ENCODE assay signal across 9 cellular contexts in the genomic region with DNA sequence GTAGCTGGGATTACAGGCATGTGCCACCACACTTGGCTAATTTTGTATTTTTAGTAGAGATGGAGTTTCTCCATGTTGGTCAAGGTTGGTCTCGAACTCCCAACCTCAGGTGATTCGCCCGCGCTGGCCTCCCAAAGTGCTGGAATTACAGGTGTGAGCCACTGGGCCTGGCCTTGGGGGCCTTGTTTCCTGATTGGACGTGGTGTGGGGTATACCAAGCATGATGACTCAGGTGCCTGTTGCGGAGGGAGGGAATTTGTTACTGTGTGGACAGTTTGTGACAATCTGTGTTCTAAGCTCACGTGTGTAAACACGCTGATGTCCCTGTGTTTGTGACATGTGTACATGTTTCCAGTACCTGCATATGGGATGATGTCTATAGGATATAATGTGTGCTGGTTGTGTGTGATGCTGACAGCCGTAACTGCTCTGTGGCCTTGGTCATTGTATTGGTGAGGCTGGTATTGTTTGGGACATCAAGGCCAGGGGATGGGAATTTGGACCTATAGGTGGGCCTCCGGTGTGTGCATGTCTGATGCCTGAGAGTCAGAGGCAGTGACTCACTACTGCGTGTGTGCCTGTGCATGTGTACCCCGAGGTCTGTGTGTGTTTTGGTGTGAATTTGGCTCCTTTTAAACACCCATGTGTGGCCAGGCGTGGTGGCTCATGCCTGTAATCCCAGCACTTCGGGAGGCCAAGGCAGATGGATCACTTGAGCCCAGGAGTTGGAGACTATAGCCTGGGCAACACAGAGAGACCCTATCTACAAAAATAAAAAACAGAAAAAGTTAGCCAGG. TPM values are rescaled to one million over a fixed set of nuclear protein-coding genes. Genes with fewer than 3 reads are reported as not detected.
DNase-seq lines count a peak whose midpoint lies in the region; ATAC-seq and TF ChIP-seq lines count a peak whose summit lies in the region.
"Had no signal": no experiment of that assay in that cellular context is flagged by ENCODE, and none has a peak within 500 bp of the region (broad histone marks: within the 10 kb centered on the region; RNA-seq: fewer than 3 reads in every experiment).

No MANE protein-coding gene starts in this region.

- H3K9me3 Mint-ChIP-seq in activated CD4-positive, alpha-beta T cell treated with anti-CD3 and anti-CD28 coated beads, Interleukin-2, amount 10 ng/mL, durations not matched to agents 7 days and 5 days = no peaks in the 10 kb centered on the region

- H3K4me1 ChIP-seq in adrenal gland (replicated peaks in 1 of 2) (peaks cover 31 to 34% of the 10 kb centered on the region in 2 donors), mesenchymal stem cell (ENCODE audit: control insufficient read depth, insufficient read depth, low read depth, low read length) (peaks cover 26% of the 10 kb centered on the region), tibial artery (peaks cover 0 to 50% (median 35%) of the 10 kb centered on the region in 4 donors)

- DNase-seq in activated CD4-positive, alpha-beta T cell treated with anti-CD3 and anti-CD28 coated beads, Interleukin-2, amount 10 ng/mL, durations not matched to agents 7 days and 5 days = no peak
- DNase-seq in activated CD4-positive, alpha-beta T cell treated with anti-CD3 and anti-CD28 coated beads for 1 hour = no peak
- DNase-seq in adrenal gland (no peak), mesenchymal stem cell (no peak), tibial artery (no peak), NCI-H1930 (lab: John Stamatoyannopoulos, UW) (no peak), GM19240 (ENCODE audit: insufficient read length, low spot score) (no peak)

- H2BK15ac ChIP-seq in mesenchymal stem cell (ENCODE audit: low read depth, poor library complexity, severe bottlenecking) = no peak overlapping the region

- H2AK5ac ChIP-seq in mesenchymal stem cell (ENCODE audit: low read length, severe bottlenecking) = peak overlapping the region; percentile 60

- H3K18ac ChIP-seq in mesenchymal stem cell (ENCODE audit: low read depth in 1 of 2, low read length in 2 of 2) = peak overlapping the region in 1 of 2 experiments; percentile 55

- intact Hi-C loops in adrenal gland (cut with DNase I) = no loop called here
- intact Hi-C loops in tibial artery (cut with DNase I; ENCODE audit: low total_unique reads) = no loop called here

- H3K9me3 ChIP-seq in adrenal gland (replicated peaks in 1 of 3) (no peaks in the 10 kb centered on the region), mesenchymal stem cell (ENCODE audit: control insufficient read depth, low read length) (no peaks in the 10 kb centered on the region), tibial artery (no peaks in the 10 kb centered on the region)

- POLR2A ChIA-PET in activated CD4-positive, alpha-beta T cell treated with anti-CD3 and anti-CD28 coated beads, Interleukin-2, amount 10 ng/mL, durations not matched to agents 7 days and 5 days (lab: Charles Lee) = interaction anchor here (0.7 to 1.2 kb wide), 2 partner anchors 43 to 58 kb away, joined by 4 to 5 read pairs; no protein-coding TSS in a partner anchor

- peak overlapping the region in 1 of 2 experiments; percentile 27 for H3K4ac ChIP-seq in mesenchymal stem cell (ENCODE audit: low read depth in 1 of 2, low read length in 2 of 2)

- no peaks in the 10 kb centered on the region for H3K27me3 ChIP-seq in adrenal gland
- H3K27me3 ChIP-seq in mesenchymal stem cell (ENCODE audit: control insufficient read depth in 1 of 2, insufficient read depth in 1 of 2, low read length in 2 of 2) = no peaks in the 10 kb centered on the region
- no peaks in the 10 kb centered on the region for H3K27me3 ChIP-seq in tibial artery

- H3K4me3 ChIP-seq in adrenal gland = peak overlapping the region in 1 of 4 donors; percentile 54
- peak overlapping the region in 1 of 2 experiments; percentile 82 for H3K4me3 ChIP-seq in mesenchymal stem cell (ENCODE audit: insufficient read depth in 1 of 2, low read depth in 1 of 2, low read length in 2 of 2)
- H3K4me3 ChIP-seq in tibial artery = no peak overlapping the region

- H3K27ac Mint-ChIP-seq in activated CD4-positive, alpha-beta T cell treated with anti-CD3 and anti-CD28 coated beads, Interleukin-2, amount 10 ng/mL, durations not matched to agents 7 days and 5 days = peak overlapping the region; percentile 95

- H3K27ac ChIP-seq in adrenal gland (peak overlapping the region; percentile 41 to 94 (median 94)), mesenchymal stem cell (ENCODE audit: low read length, poor library complexity, severe bottlenecking) (peak overlapping the region; percentile 91), tibial artery (peak overlapping the region; percentile 97)

- peaks cover 43% of the 10 kb centered on the region for H3K4me1 Mint-ChIP-seq in activated CD4-positive, alpha-beta T cell treated with anti-CD3 and anti-CD28 coated beads, Interleukin-2, amount 10 ng/mL, durations not matched to agents 7 days and 5 days

- H3K36me3 ChIP-seq in adrenal gland (replicated peaks in 1 of 2) = peaks cover 0 to 10% of the 10 kb centered on the region in 2 donors
- peaks cover 26 to 34% of the 10 kb centered on the region in 2 experiments for H3K36me3 ChIP-seq in mesenchymal stem cell (ENCODE audit: control insufficient read depth in 1 of 2, insufficient read depth in 2 of 2, low read depth in 1 of 2, low read length in 2 of 2)
- H3K36me3 ChIP-seq in tibial artery = peaks cover 7 to 33% (median 10%) of the 10 kb centered on the region in 3 donors

- no peaks in the 10 kb centered on the region for H3K27me3 Mint-ChIP-seq in activated CD4-positive, alpha-beta T cell treated with anti-CD3 and anti-CD28 coated beads, Interleukin-2, amount 10 ng/mL, durations not matched to agents 7 days and 5 days

- no peak for ATAC-seq in HG02763 (IDR thresholded peaks at IDR 0.05; ENCODE audit: unreplicated experiment)

- peak overlapping the region; percentile 40 for H3K4me2 ChIP-seq in mesenchymal stem cell (ENCODE audit: low read length, poor library complexity, severe bottlenecking)

- peak overlapping the region in 1 of 2 experiments; percentile 64 for H3K14ac ChIP-seq in mesenchymal stem cell (ENCODE audit: low read length in 2 of 2)

- H4K8ac ChIP-seq in mesenchymal stem cell (ENCODE audit: low read length) = no peak overlapping the region

- H2BK12ac ChIP-seq in mesenchymal stem cell (ENCODE audit: low read length in 2 of 2) = peak overlapping the region in 1 of 2 experiments; percentile 88

- CTCF ChIA-PET in activated CD4-positive, alpha-beta T cell treated with anti-CD3 and anti-CD28 coated beads, Interleukin-2, amount 10 ng/mL, durations not matched to agents 7 days and 5 days (lab: Charles Lee) = interaction anchor here (0.5 to 4.5 kb wide), 6 partner anchors 9 to 256 kb away, joined by 3 to 22 read pairs (median 8); a partner anchor contains a TSS

- peak overlapping the region in 1 of 2 experiments; percentile 68 for H3K23ac ChIP-seq in mesenchymal stem cell (ENCODE audit: low read length in 2 of 2)

- H3K4me3 Mint-ChIP-seq in activated CD4-positive, alpha-beta T cell treated with anti-CD3 and anti-CD28 coated beads, Interleukin-2, amount 10 ng/mL, durations not matched to agents 7 days and 5 days = peak overlapping the region; percentile 87

- peak overlapping the region; percentile 93 for H3K9ac ChIP-seq in mesenchymal stem cell (ENCODE audit: low read length)

- TF ChIP-seq POLR2A in adrenal gland (IDR thresholded peaks at IDR 0.05) = no peak

- TF ChIP-seq CTCF in adrenal gland (IDR thresholded peaks at IDR 0.05) (no peak), tibial artery (IDR thresholded peaks at IDR 0.05) (no peak)

- H3K36me3 Mint-ChIP-seq in activated CD4-positive, alpha-beta T cell treated with anti-CD3 and anti-CD28 coated beads, Interleukin-2, amount 10 ng/mL, durations not matched to agents 7 days and 5 days (ENCODE audit: low read depth) = peaks cover 29% of the 10 kb centered on the region

- H4K91ac ChIP-seq in mesenchymal stem cell (ENCODE audit: low read length) = peak overlapping the region; percentile 15

- no peak overlapping the region for H2AFZ ChIP-seq in mesenchymal stem cell (ENCODE audit: low read depth, low read length)

- H3K79me1 ChIP-seq in mesenchymal stem cell (replicated peaks; ENCODE audit: low read length, poor library complexity, severe bottlenecking) = peaks cover 2% of the 10 kb centered on the region

- H2BK5ac ChIP-seq in mesenchymal stem cell (ENCODE audit: low read depth, low read length, poor library complexity, severe bottlenecking) = no peak overlapping the region

- 81 to 92% (median 84%) methylated on average over 10 to 14 of the region's 14 CpGs for WGBS in adrenal gland, 4 donors
- WGBS in mesenchymal stem cell = 95% methylated on average over 14 of the region's 14 CpGs

- no peak overlapping the region for H2BK120ac ChIP-seq in mesenchymal stem cell (ENCODE audit: low read depth, low read length)

RNA-seq across cellular contexts. Expression of a gene that starts 1.6 kb away (rescaled TPM):
- 100 to 1,000 TPM; 124 to 126 TPM for total RNA-seq in activated CD4-positive, alpha-beta T cell treated with anti-CD3 and anti-CD28 coated beads, Interleukin-2, amount 10 ng/mL, durations not matched to agents 7 days and 5 days
- 100 to 1,000 TPM in 5 of 8 donors, 10 to 100 TPM in 3; 79.2 to 116 (median 104) TPM for total RNA-seq in adrenal gland
- 100 to 1,000 TPM in 1 of 3 donors, 10 to 100 TPM in 2; 53.1 to 122 (median 98.7) TPM for polyA plus RNA-seq in adrenal gland
- polyA plus RNA-seq in mesenchymal stem cell (2013, experiment 1 of 2) = 77.6 TPM
- 79.5 TPM for polyA plus RNA-seq in mesenchymal stem cell (2013, experiment 2 of 2)

RNA-seq across cellular contexts. Expression of a gene that starts 19.3 kb away (rescaled TPM):
- total RNA-seq in activated CD4-positive, alpha-beta T cell treated with anti-CD3 and anti-CD28 coated beads, Interleukin-2, amount 10 ng/mL, durations not matched to agents 7 days and 5 days = 10 to 100 TPM; 52.8 to 54.7 TPM
- 100 to 1,000 TPM in 1 of 8 donors, 10 to 100 TPM in 7; 41.4 to 105 (median 68.2) TPM for total RNA-seq in adrenal gland
- polyA plus RNA-seq in adrenal gland = 100 to 1,000 TPM in 1 of 3 donors, 10 to 100 TPM in 2; 25.8 to 135 (median 97.5) TPM
- 17.4 TPM for polyA plus RNA-seq in mesenchymal stem cell (2013, experiment 1 of 2)
- 16.7 TPM for polyA plus RNA-seq in mesenchymal stem cell (2013, experiment 2 of 2)

RNA-seq across cellular contexts. Expression of a gene that starts 22.0 kb away (rescaled TPM):
- under 1 TPM in 1 of 2 experiments, not detected in 1; 0.89 TPM for total RNA-seq in activated CD4-positive, alpha-beta T cell treated with anti-CD3 and anti-CD28 coated beads, Interleukin-2, amount 10 ng/mL, durations not matched to agents 7 days and 5 days
- total RNA-seq in adrenal gland = 1 to 10 TPM in 2 of 8 donors, under 1 TPM in 1, not detected in 5; 0.74 to 9.2 (median 1.0) TPM
- polyA plus RNA-seq in adrenal gland = 1 to 10 TPM in 2 of 3 donors, not detected in 1; 8.3 to 8.7 TPM
- polyA plus RNA-seq in mesenchymal stem cell (2013, experiment 1 of 2) = not detected
- polyA plus RNA-seq in mesenchymal stem cell (2013, experiment 2 of 2) = not detected
- total RNA-seq: lung microvascular endothelial cell had no signal

RNA-seq across cellular contexts. Expression of a gene that starts 46.4 kb away (rescaled TPM):
- total RNA-seq in activated CD4-positive, alpha-beta T cell treated with anti-CD3 and anti-CD28 coated beads, Interleukin-2, amount 10 ng/mL, durations not matched to agents 7 days and 5 days = 100 to 1,000 TPM; 149 to 182 TPM
- 10 to 100 TPM; 18.5 to 91.3 (median 57.3) TPM for total RNA-seq in adrenal gland
- 100 to 1,000 TPM in 2 of 3 donors, 10 to 100 TPM in 1; 92.1 to 176 (median 164) TPM for polyA plus RNA-seq in adrenal gland
- polyA plus RNA-seq in mesenchymal stem cell (2013, experiment 1 of 2) = 62.8 TPM
- 61.8 TPM for polyA plus RNA-seq in mesenchymal stem cell (2013, experiment 2 of 2)

RNA-seq across cellular contexts. Expression of a gene that starts 47.1 kb away (rescaled TPM):
- total RNA-seq in activated CD4-positive, alpha-beta T cell treated with anti-CD3 and anti-CD28 coated beads, Interleukin-2, amount 10 ng/mL, durations not matched to agents 7 days and 5 days = 10 to 100 TPM; 17.5 to 19.8 TPM
- 10 to 100 TPM in 5 of 8 donors, 1 to 10 TPM in 3; 5.9 to 17.5 (median 12.2) TPM for total RNA-seq in adrenal gland
- 10 to 100 TPM in 2 of 3 donors, 1 to 10 TPM in 1; 7.9 to 28.0 (median 18.6) TPM for polyA plus RNA-seq in adrenal gland
- polyA plus RNA-seq in mesenchymal stem cell (2013, experiment 1 of 2) = 5.2 TPM
- polyA plus RNA-seq in mesenchymal stem cell (2013, experiment 2 of 2) = 5.4 TPM
